ENCODE assay signal across 8 cellular contexts in genomic region chr9:91949946-91950664, GRCh38. TPM values are rescaled to one million over a fixed set of nuclear protein-coding genes. Genes with fewer than 3 reads are reported as not detected.
DNase-seq lines count a peak whose midpoint lies in the region; ATAC-seq and TF ChIP-seq lines count a peak whose summit lies in the region.

ROR2 (minus strand) TSS chr9:91950228.

- ATAC-seq in T-helper 17 cell, result peak; percentile 70
- ATAC-seq in left lobe of liver, result peak; percentile 78
- no peak for ATAC-seq in HG03045 (IDR thresholded peaks at IDR 0.05; ENCODE audit: unreplicated experiment)

- peaks cover 72% of the 10 kb centered on the region for H3K27me3 Mint-ChIP-seq in T-helper 17 cell

- no peaks in the 10 kb centered on the region for H3K9me3 ChIP-seq in T-helper 17 cell (ENCODE audit: control insufficient read depth, low read length, poor library complexity, severe bottlenecking)

- H3K4me1 Mint-ChIP-seq in T-helper 17 cell, result peaks cover 10% of the 10 kb centered on the region

- peak within 1 kb of the TSS; percentile 53 for H3K4me3 Mint-ChIP-seq in T-helper 17 cell

- H3K36me3 Mint-ChIP-seq in T-helper 17 cell (ENCODE audit: low read depth), result peaks cover 12% of the 10 kb centered on the region

- no peak within 1 kb of the TSS for H3K27ac ChIP-seq in HL-60 (replicated peaks)

- peak; percentile 38 for TF ChIP-seq CTCF in GM12864 (IDR thresholded peaks at IDR 0.05; ENCODE audit: low read depth, low read length, missing control alignments)
- no peak for TF ChIP-seq CTCF in HL-60 (IDR thresholded peaks at IDR 0.05; ENCODE audit: insufficient read depth, low read length)
- TF ChIP-seq CTCF in choroid plexus epithelial cell (conservative IDR thresholded peaks at IDR 0.05; ENCODE audit: low read depth, low read length), result peak; percentile 39

- no peak for DNase-seq in GM12864 (ENCODE audit: low read depth)
- peak in 1 of 2 experiments; percentile 45 for DNase-seq in HL-60 (ENCODE audit: low read depth in 1 of 2, low spot score in 1 of 2)
- peak in 1 of 3 donors; percentile 23 for DNase-seq in T-helper 17 cell
- DNase-seq in choroid plexus epithelial cell (ENCODE audit: low read depth), result peak; percentile 76
- DNase-seq in left lobe of liver (ENCODE audit: low spot score), result peak; percentile 47
- peak; percentile 43 to 45 for DNase-seq in stimulated activated CD4-positive, alpha-beta T cell treated with anti-CD3 and anti-CD28 coated beads, Interleukin-4, amount 100 ng/mL, for 48 hours (ENCODE audit: low read depth in 2 of 2)
- no peak for DNase-seq in hippocampal formation (lab: John Stamatoyannopoulos, UW)

- no peak within 1 kb of the TSS for H3K27ac Mint-ChIP-seq in T-helper 17 cell

- peaks cover 28% of the 10 kb centered on the region for H3K27me3 ChIP-seq in HL-60 (ENCODE audit: insufficient read depth, poor library complexity, severe bottlenecking)

- H3K4me3 ChIP-seq in GM12864 (ENCODE audit: low read depth, low read length) (peak within 1 kb of the TSS; percentile 40), HL-60 (replicated peaks; ENCODE audit: insufficient read depth, low read length) (peak within 1 kb of the TSS; percentile 44), choroid plexus epithelial cell (ENCODE audit: low read depth, low read length) (peak within 1 kb of the TSS; percentile 71)

RNA-seq across cellular contexts. Expression of gene ROR2, which starts in this region (rescaled TPM):
- total RNA-seq in T-helper 17 cell, result under 1 TPM; 0.22 to 0.37 TPM
- 0.15 TPM for total RNA-seq in left lobe of liver

Comparison
In these comparisons a context has a peak if more than half of its experiments do, and no peak if none do; other contexts are left out.
1. Peak in ATAC-seq in T-helper 17 cell; RNA of the gene not detected or under 1 TPM.
2. Peak in DNase-seq and ATAC-seq in left lobe of liver; RNA of the gene not detected or under 1 TPM.
3. DNase-seq: peak in choroid plexus epithelial cell (single experiment) and stimulated activated CD4-positive, alpha-beta T cell treated with anti-CD3 and anti-CD28 coated beads, Interleukin-4, amount 100 ng/mL, for 48 hours (2 of 2); none in GM12864 (single experiment) and hippocampal formation (0 of 2).
4. Peak in every context shown above with its lines, with median percentiles within 50 percentile points of each other: H3K4me3 ChIP-seq.